Comparison of ENCODE assay signal across 1 cellular context in the genomic region with DNA sequence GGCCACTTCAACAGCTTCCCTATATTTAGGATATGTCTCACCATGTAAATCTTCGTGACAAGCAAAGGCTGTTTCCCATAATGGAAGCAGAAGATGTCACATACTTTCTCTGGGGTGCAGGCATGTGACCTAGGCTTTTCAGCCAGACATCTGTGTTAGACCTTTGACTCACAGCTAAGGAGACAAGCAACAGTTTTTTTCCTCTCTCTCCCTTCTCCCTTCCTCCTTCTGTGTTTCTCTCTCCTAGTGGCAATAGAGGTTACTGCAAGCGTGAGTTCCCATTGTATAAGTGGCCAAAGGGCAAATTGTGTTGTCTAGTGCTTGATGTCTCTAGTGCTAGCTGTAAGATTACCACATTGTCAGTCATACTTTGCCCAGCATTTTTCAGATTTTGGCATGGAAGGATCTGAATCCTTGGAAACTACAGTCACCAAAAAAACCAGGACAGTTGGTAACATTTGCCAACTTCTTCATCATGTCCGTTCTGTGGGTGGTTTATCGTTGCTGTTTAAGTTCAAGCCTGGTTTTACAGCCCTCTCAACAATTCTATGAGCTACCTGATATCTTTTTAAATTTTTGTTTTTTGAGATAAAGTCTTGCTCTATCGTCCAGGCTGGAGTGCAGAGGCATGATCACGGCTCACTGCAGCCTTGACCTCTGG.
TF ChIP-seq lines count a peak whose summit lies in the region.

No MANE protein-coding gene starts in this region.

TF ChIP-seq in GM23338, 12 proteins besides CTCF, POLR2A, EP300 and RAD21:
- TF ChIP-seq ZNF462 (CRISPR knock-in tag; IDR thresholded peaks at IDR 0.05) (no peak), ZNF331 (CRISPR knock-in tag; IDR thresholded peaks at IDR 0.05; ENCODE audit: low read depth) (no peak), ZNF114 (CRISPR knock-in tag; IDR thresholded peaks at IDR 0.05) (no peak), JUNB (IDR thresholded peaks at IDR 0.05; ENCODE audit: unreplicated experiment) (no peak), EZH2 (IDR thresholded peaks at IDR 0.05; ENCODE audit: low read depth, unreplicated experiment) (no peak), NANOG (IDR thresholded peaks at IDR 0.05; ENCODE audit: borderline replicate concordance) (no peak), STAT1 (IDR thresholded peaks at IDR 0.05; ENCODE audit: unreplicated experiment) (no peak)
- TF ChIP-seq, protein P1, sequence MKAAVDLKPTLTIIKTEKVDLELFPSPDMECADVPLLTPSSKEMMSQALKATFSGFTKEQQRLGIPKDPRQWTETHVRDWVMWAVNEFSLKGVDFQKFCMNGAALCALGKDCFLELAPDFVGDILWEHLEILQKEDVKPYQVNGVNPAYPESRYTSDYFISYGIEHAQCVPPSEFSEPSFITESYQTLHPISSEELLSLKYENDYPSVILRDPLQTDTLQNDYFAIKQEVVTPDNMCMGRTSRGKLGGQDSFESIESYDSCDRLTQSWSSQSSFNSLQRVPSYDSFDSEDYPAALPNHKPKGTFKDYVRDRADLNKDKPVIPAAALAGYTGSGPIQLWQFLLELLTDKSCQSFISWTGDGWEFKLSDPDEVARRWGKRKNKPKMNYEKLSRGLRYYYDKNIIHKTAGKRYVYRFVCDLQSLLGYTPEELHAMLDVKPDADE (IDR thresholded peaks at IDR 0.05): no peak
